ENCODE assay signal across 27 cellular contexts in the genomic region with DNA sequence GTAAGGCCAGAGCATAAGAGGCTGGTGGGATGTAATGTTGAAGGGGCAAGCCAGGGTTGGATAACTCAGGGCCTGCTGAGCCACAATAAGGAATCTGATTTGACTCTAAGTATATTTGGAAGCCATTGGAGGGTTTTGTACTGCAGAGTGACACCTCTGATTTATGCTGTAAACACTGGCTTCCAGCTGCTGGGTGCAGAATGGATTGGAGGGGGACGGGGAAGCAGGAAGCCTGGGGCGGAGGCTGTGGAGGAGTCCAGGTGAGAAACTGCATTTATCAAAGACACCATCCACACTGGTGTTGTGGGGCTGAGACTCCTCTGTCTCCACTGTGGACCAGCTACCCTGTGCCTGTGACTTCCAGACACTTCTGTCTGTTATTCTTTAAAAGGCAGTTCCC.
DNase-seq lines count a peak whose midpoint lies in the region; ATAC-seq lines count a peak whose summit lies in the region.
"Had no signal": no experiment of that assay in that cellular context is flagged by ENCODE, and none has a peak within 500 bp of the region (broad histone marks: within the 10 kb centered on the region; RNA-seq: fewer than 3 reads in every experiment).

No MANE protein-coding gene starts in this region.

- H3K36me3 Mint-ChIP-seq in stimulated activated naive CD8-positive, alpha-beta T cell treated with anti-CD3 and anti-CD28 coated beads, Interleukin-15, Interleukin-2, amounts not matched to agents 100 ng/mL and 50 ng/mL, for 24 hours (ENCODE audit: low read depth), result peaks cover 17% of the 10 kb centered on the region
- peaks cover 50% of the 10 kb centered on the region for H3K36me3 Mint-ChIP-seq in stimulated activated effector memory CD8-positive, alpha-beta T cell treated with anti-CD3 and anti-CD28 coated beads, Interleukin-12 subunit alpha, Interleukin-12 subunit beta, amount 100 ng/mL, for 72 hours

- DNase-seq in NCI-H1417 (lab: John Stamatoyannopoulos, UW), result peak in 2 of 3 experiments; percentile 11 to 50
- no peak for DNase-seq in NCI-H1417 treated with DMSO at 0.1 percent for 48 hours (lab: John Stamatoyannopoulos, UW)
- DNase-seq in stimulated activated naive CD8-positive, alpha-beta T cell treated with anti-CD3 and anti-CD28 coated beads, Interleukin-15, Interleukin-2, amounts not matched to agents 100 U/mL and 50 U/mL, for 24 hours, result no peak
- DNase-seq in left kidney (ENCODE audit: low read depth, low spot score), result peak; percentile 53
- DNase-seq in stimulated activated effector memory CD8-positive, alpha-beta T cell treated with anti-CD3 and anti-CD28 coated beads, Interleukin-12 subunit alpha, Interleukin-12 subunit beta, amount 100 ng/mL, for 72 hours (ENCODE audit: low spot score in 2 of 2), result no peak
- no peak for DNase-seq in DMS53 treated with DMSO at 0.1 percent for 48 hours (lab: John Stamatoyannopoulos, UW; ENCODE audit: unreplicated experiment)
- DNase-seq: activated CD4-positive, alpha-beta memory T cell treated with anti-CD3 and anti-CD28 coated beads for 36 hours; activated CD8-positive, alpha-beta memory T cell treated with anti-CD3 and anti-CD28 coated beads, Interleukin-2, amount 50 U/mL, for 48 hours; activated effector memory CD4-positive, alpha-beta T cell treated with Interleukin-2 at 50 U/mL for 16 hours; adrenal gland; C1 segment of cervical spinal cord; dermis blood vessel endothelial cell; foreskin fibroblast; left ventricle myocardium superior; naive thymus-derived CD4-positive, alpha-beta T cell; NCI-H1048; NCI-H187; NCI-H524 treated with DMSO at 0.1 percent for 48 hours; pancreas; PC-9; retina; Right ventricle myocardium superior; stimulated activated naive CD4-positive, alpha-beta T cell had no signal

- peaks cover 17% of the 10 kb centered on the region for H3K4me1 Mint-ChIP-seq in stimulated activated naive CD8-positive, alpha-beta T cell treated with anti-CD3 and anti-CD28 coated beads, Interleukin-15, Interleukin-2, amounts not matched to agents 100 ng/mL and 50 ng/mL, for 24 hours (ENCODE audit: low read depth)
- peaks cover 41% of the 10 kb centered on the region for H3K4me1 Mint-ChIP-seq in stimulated activated effector memory CD8-positive, alpha-beta T cell treated with anti-CD3 and anti-CD28 coated beads, Interleukin-12 subunit alpha, Interleukin-12 subunit beta, amount 100 ng/mL, for 72 hours

- no peaks in the 10 kb centered on the region for H3K9me3 Mint-ChIP-seq in stimulated activated naive CD8-positive, alpha-beta T cell treated with anti-CD3 and anti-CD28 coated beads, Interleukin-15, Interleukin-2, amounts not matched to agents 100 ng/mL and 50 ng/mL, for 24 hours
- H3K9me3 Mint-ChIP-seq in stimulated activated effector memory CD8-positive, alpha-beta T cell treated with anti-CD3 and anti-CD28 coated beads, Interleukin-12 subunit alpha, Interleukin-12 subunit beta, amount 100 ng/mL, for 72 hours, result no peaks in the 10 kb centered on the region
- H3K9me3 Mint-ChIP-seq: activated CD4-positive, alpha-beta memory T cell treated with anti-CD3 and anti-CD28 coated beads for 36 hours; GM23338; naive thymus-derived CD4-positive, alpha-beta T cell had no signal

- ATAC-seq in stimulated activated naive CD8-positive, alpha-beta T cell treated with anti-CD3 and anti-CD28 coated beads, Interleukin-15, Interleukin-2, amounts not matched to agents 100 U/mL and 50 U/mL, for 24 hours, result no peak
- ATAC-seq in stimulated activated effector memory CD8-positive, alpha-beta T cell treated with anti-CD3 and anti-CD28 coated beads, Interleukin-12 subunit alpha, Interleukin-12 subunit beta, amount 100 ng/mL, for 72 hours, result no peak
- ATAC-seq in HG02610 (IDR thresholded peaks at IDR 0.05; ENCODE audit: unreplicated experiment), result no peak
- ATAC-seq: activated CD4-positive, CD25-positive, alpha-beta regulatory T cell treated with anti-CD3 and anti-CD28 coated beads, Interleukin-2, amount 50 U/mL, for 24 hours; GM23338; left ventricle myocardium superior; naive thymus-derived CD4-positive, alpha-beta T cell; pancreas had no signal

- no peak overlapping the region for H3K4me3 Mint-ChIP-seq in stimulated activated naive CD8-positive, alpha-beta T cell treated with anti-CD3 and anti-CD28 coated beads, Interleukin-15, Interleukin-2, amounts not matched to agents 100 ng/mL and 50 ng/mL, for 24 hours
- H3K4me3 Mint-ChIP-seq in stimulated activated effector memory CD8-positive, alpha-beta T cell treated with anti-CD3 and anti-CD28 coated beads, Interleukin-12 subunit alpha, Interleukin-12 subunit beta, amount 100 ng/mL, for 72 hours, result no peak overlapping the region
- H3K4me3 Mint-ChIP-seq: activated CD4-positive, alpha-beta memory T cell treated with anti-CD3 and anti-CD28 coated beads for 36 hours; GM23338 had no signal

- no peaks in the 10 kb centered on the region for H3K27me3 Mint-ChIP-seq in stimulated activated naive CD8-positive, alpha-beta T cell treated with anti-CD3 and anti-CD28 coated beads, Interleukin-15, Interleukin-2, amounts not matched to agents 100 ng/mL and 50 ng/mL, for 24 hours
- H3K27me3 Mint-ChIP-seq: activated CD4-positive, alpha-beta memory T cell treated with anti-CD3 and anti-CD28 coated beads for 36 hours; naive thymus-derived CD4-positive, alpha-beta T cell had no signal

- H3K27ac Mint-ChIP-seq in stimulated activated naive CD8-positive, alpha-beta T cell treated with anti-CD3 and anti-CD28 coated beads, Interleukin-15, Interleukin-2, amounts not matched to agents 100 ng/mL and 50 ng/mL, for 24 hours, result peak overlapping the region; percentile 17
- H3K27ac Mint-ChIP-seq in stimulated activated effector memory CD8-positive, alpha-beta T cell treated with anti-CD3 and anti-CD28 coated beads, Interleukin-12 subunit alpha, Interleukin-12 subunit beta, amount 100 ng/mL, for 72 hours, result peak overlapping the region; percentile 65
- H3K27ac Mint-ChIP-seq: activated CD4-positive, alpha-beta memory T cell treated with anti-CD3 and anti-CD28 coated beads for 36 hours had no signal

Comparison
In these comparisons a context has a peak if more than half of its experiments do, and no peak if none do; other contexts are left out.
1. DNase-seq: peak in NCI-H1417 (2 of 3) and left kidney (single experiment); none in NCI-H1417 treated with DMSO at 0.1 percent for 48 hours (single experiment), stimulated activated naive CD8-positive, alpha-beta T cell treated with anti-CD3 and anti-CD28 coated beads, Interleukin-15, Interleukin-2, amounts not matched to agents 100 U/mL and 50 U/mL, for 24 hours (single experiment), stimulated activated effector memory CD8-positive, alpha-beta T cell treated with anti-CD3 and anti-CD28 coated beads, Interleukin-12 subunit alpha, Interleukin-12 subunit beta, amount 100 ng/mL, for 72 hours (0 of 2) and DMS53 treated with DMSO at 0.1 percent for 48 hours (single experiment).